In genomic region chr4:38468491-38468890, GRCh38 we compare ENCODE assay signal across 27 cellular contexts.
DNase-seq lines count a peak whose midpoint lies in the region; ATAC-seq and TF ChIP-seq lines count a peak whose summit lies in the region.
"Had no signal": no experiment of that assay in that cellular context is flagged by ENCODE, and none has a peak within 500 bp of the region (broad histone marks: within the 10 kb centered on the region; RNA-seq: fewer than 3 reads in every experiment).

No MANE protein-coding gene starts in this region.

- no peak overlapping the region for H3K27ac ChIP-seq in right atrium auricular region
- H3K27ac ChIP-seq: PC-9 had no signal

- H3K27me3 Mint-ChIP-seq in nephron progenitor cell (ENCODE audit: low read depth, poor library complexity), result no peaks in the 10 kb centered on the region
- H3K27me3 Mint-ChIP-seq: CD4-positive, alpha-beta memory T cell had no signal

- no peaks in the 10 kb centered on the region for H3K36me3 ChIP-seq in right atrium auricular region
- H3K36me3 ChIP-seq: HAP-1 had no signal

- DNase-seq in NCI-H345 (lab: John Stamatoyannopoulos, UW) (peak; percentile 16), NCI-H345 treated with DMSO at 0.1 percent for 48 hours (lab: John Stamatoyannopoulos, UW; ENCODE audit: unreplicated experiment) (no peak), left ventricle myocardium superior (no peak), right atrium auricular region (ENCODE audit: low spot score) (no peak), nephron progenitor cell (no peak), NCI-H526 (lab: John Stamatoyannopoulos, UW) (no peak)
- no peak for DNase-seq in stimulated activated naive CD4-positive, alpha-beta T cell (lab: John Stamatoyannopoulos, UW)
- DNase-seq: C1 segment of cervical spinal cord; CD4-positive, alpha-beta memory T cell; COR-L47; DMS53; EL; GDM1; HFFc6; Karpas-422; NCI-H2029; NCI-H2171; NCI-H446 treated with DMSO at 0.1 percent for 48 hours; NCI-H748 treated with DMSO at 0.1 percent for 48 hours; PC-9; RPMI8226; SHP77 treated with DMSO at 0.1 percent for 48 hours; T-helper 1 cell had no signal

- peak overlapping the region; percentile 40 for H3K27ac Mint-ChIP-seq in nephron progenitor cell
- H3K27ac Mint-ChIP-seq: GM23338, HFFc6 had no signal

- peaks cover 42% of the 10 kb centered on the region for H3K9me3 Mint-ChIP-seq in nephron progenitor cell
- H3K9me3 Mint-ChIP-seq: HFFc6 had no signal

- no peaks in the 10 kb centered on the region for H3K4me1 Mint-ChIP-seq in nephron progenitor cell
- H3K4me1 Mint-ChIP-seq: GM23338 had no signal

- H3K27me3 ChIP-seq in right atrium auricular region, result no peaks in the 10 kb centered on the region

- peaks cover 10% of the 10 kb centered on the region for H3K36me3 Mint-ChIP-seq in nephron progenitor cell (ENCODE audit: low read depth)

- no peaks in the 10 kb centered on the region for H3K4me1 ChIP-seq in right atrium auricular region
- H3K4me1 ChIP-seq: HAP-1 had no signal

- ATAC-seq in left ventricle myocardium superior, result peak; percentile 30
- ATAC-seq: GM12878, GM23338, HepG2 had no signal

- no peak overlapping the region for H3K4me3 Mint-ChIP-seq in nephron progenitor cell
- H3K4me3 Mint-ChIP-seq: CD4-positive, alpha-beta memory T cell; GM23338; HFFc6 had no signal

- no peaks in the 10 kb centered on the region for H3K9me3 ChIP-seq in right atrium auricular region
- H3K9me3 ChIP-seq: HAP-1 had no signal

- H3K4me3 ChIP-seq in right atrium auricular region, result no peak overlapping the region
- H3K4me3 ChIP-seq: GM12878, GM23338, HAP-1, PC-9 had no signal

- no peak for TF ChIP-seq CTCF in right atrium auricular region (IDR thresholded peaks at IDR 0.05)
- TF ChIP-seq CTCF in nephron progenitor cell (IDR thresholded peaks at IDR 0.05), result no peak

- intact Hi-C loops in left ventricle myocardium superior (cut with micrococcal nuclease), result no loop called here
